ENCODE assay signal across 14 cellular contexts in the genomic region with DNA sequence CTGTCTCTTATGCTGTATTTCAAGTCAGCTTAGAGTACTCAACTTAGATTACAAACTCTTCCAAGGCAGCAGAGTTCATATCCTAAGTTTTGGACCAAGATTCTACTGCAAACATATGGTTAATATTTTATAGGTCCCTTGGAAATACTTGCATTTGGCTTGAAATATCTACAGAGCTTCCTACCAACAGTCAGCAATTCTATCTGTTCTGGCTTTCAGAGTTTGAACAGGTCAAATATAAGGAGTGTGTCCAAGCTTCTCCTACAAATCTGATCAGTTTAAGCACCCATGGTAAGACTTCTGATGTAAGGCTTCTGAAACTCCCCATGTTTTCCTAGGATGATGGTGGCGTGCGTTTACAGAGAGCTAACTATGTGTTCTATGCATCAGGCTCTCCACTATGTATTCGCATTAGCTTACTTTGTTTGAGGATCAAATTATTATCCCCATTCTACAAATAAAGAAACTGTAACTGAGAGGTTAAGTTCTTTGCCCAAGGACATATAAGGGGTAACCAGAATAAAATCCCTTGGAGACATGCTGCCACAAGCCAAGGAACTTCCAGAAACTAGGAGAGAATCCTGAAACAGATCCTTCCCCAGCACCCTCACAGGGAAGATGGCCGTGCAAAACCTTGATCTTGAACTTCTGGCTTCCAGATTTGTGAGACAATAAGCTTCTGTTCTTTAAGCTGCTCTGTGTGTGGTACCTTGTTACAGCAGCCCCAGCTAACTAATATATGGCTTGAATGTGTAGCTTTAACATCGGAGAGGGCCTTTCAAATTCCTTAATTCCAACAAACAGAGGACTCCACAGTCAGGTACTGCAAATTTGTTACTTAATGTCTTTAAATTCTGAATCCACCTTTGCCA. TPM values are rescaled to one million over a fixed set of nuclear protein-coding genes. Genes with fewer than 3 reads are reported as not detected.
A peak's percentile ranks its signal among the peaks of the same experiment; 100 is the strongest.
DNase-seq lines count a peak whose midpoint lies in the region; ATAC-seq, FAIRE-seq and TF ChIP-seq lines count a peak whose summit lies in the region.
"Had no signal": no experiment of that assay in that cellular context is flagged by ENCODE, and none has a peak within 500 bp of the region (broad histone marks: within the 10 kb centered on the region; RNA-seq: fewer than 3 reads in every experiment).

No MANE protein-coding gene starts in this region.

- no peaks in the 10 kb centered on the region for H3K9me3 ChIP-seq in astrocyte (ENCODE audit: insufficient read depth, low read depth, low read length)
- H3K9me3 ChIP-seq in pancreas: no peaks in the 10 kb centered on the region

- peaks cover 90% of the 10 kb centered on the region for H3K79me2 ChIP-seq in astrocyte (ENCODE audit: insufficient read depth, low read length)

- CTCF ChIA-PET in activated CD4-positive, alpha-beta T cell treated with anti-CD3 and anti-CD28 coated beads for 36 hours (lab: Charles Lee): no interaction called here

- H3K4me3 ChIP-seq in astrocyte (ENCODE audit: insufficient read depth, low read depth, low read length) (no peak overlapping the region), pancreas (no peak overlapping the region)
- H3K4me3 ChIP-seq: dorsolateral prefrontal cortex, smooth muscle cell had no signal

- H2AFZ ChIP-seq in astrocyte (ENCODE audit: low read depth, low read length): no peak overlapping the region

- peaks cover 3% of the 10 kb centered on the region for H3K36me3 Mint-ChIP-seq in astrocyte (ENCODE audit: low read depth, unreplicated experiment)
- peaks cover 2% of the 10 kb centered on the region for H3K36me3 Mint-ChIP-seq in activated CD4-positive, alpha-beta T cell treated with anti-CD3 and anti-CD28 coated beads for 36 hours (ENCODE audit: low read depth)
- H3K36me3 Mint-ChIP-seq: activated naive CD8-positive, alpha-beta T cell had no signal

- H3K4me1 ChIP-seq in astrocyte (ENCODE audit: insufficient read depth, low read length): peaks cover 35% of the 10 kb centered on the region
- H3K4me1 ChIP-seq in pancreas: peaks cover 23 to 58% (median 50%) of the 10 kb centered on the region in 3 donors

- intact Hi-C loops in pancreas (cut with DNase I): no loop called here
- intact Hi-C loops in activated CD4-positive, alpha-beta T cell treated with anti-CD3 and anti-CD28 coated beads for 36 hours (cut with DNase I, micrococcal nuclease): no loop called here

- peaks cover 22% of the 10 kb centered on the region for H3K4me1 Mint-ChIP-seq in astrocyte (ENCODE audit: low read depth, unreplicated experiment)
- peaks cover 4% of the 10 kb centered on the region for H3K4me1 Mint-ChIP-seq in activated CD4-positive, alpha-beta T cell treated with anti-CD3 and anti-CD28 coated beads for 36 hours

- ATAC-seq in GM18867 (IDR thresholded peaks at IDR 0.05; ENCODE audit: unreplicated experiment): peak; percentile 26
- ATAC-seq in HG03066 (IDR thresholded peaks at IDR 0.05; ENCODE audit: low read depth, unreplicated experiment): peak; percentile 22
- ATAC-seq in pancreas: peak; percentile 21 to 41 (median 30)
- ATAC-seq in activated CD4-positive, alpha-beta T cell treated with anti-CD3 and anti-CD28 coated beads for 36 hours: no peak

- peaks cover 3% of the 10 kb centered on the region for H3K36me3 ChIP-seq in astrocyte (ENCODE audit: insufficient read depth, low read length)
- no peaks in the 10 kb centered on the region for H3K36me3 ChIP-seq in pancreas

- FAIRE-seq in astrocyte (lab: Jason Lieb, UNC) (no peak), pancreas (lab: Jason Lieb, UNC) (no peak)

- no peak overlapping the region for H3K27ac Mint-ChIP-seq in astrocyte (ENCODE audit: unreplicated experiment)
- H3K27ac Mint-ChIP-seq in activated CD4-positive, alpha-beta T cell treated with anti-CD3 and anti-CD28 coated beads for 36 hours: no peak overlapping the region
- H3K27ac Mint-ChIP-seq: activated naive CD8-positive, alpha-beta T cell had no signal

- H3K27me3 ChIP-seq in astrocyte (ENCODE audit: insufficient read depth, low read length) (no peaks in the 10 kb centered on the region), pancreas (no peaks in the 10 kb centered on the region)
- H3K27me3 ChIP-seq: dorsolateral prefrontal cortex had no signal

- WGBS in pancreas, 2 donors: 44 to 45% methylated on average over 5 of the region's 5 CpGs

- no peaks in the 10 kb centered on the region for H3K9me3 Mint-ChIP-seq in astrocyte (ENCODE audit: unreplicated experiment)
- H3K9me3 Mint-ChIP-seq in activated CD4-positive, alpha-beta T cell treated with anti-CD3 and anti-CD28 coated beads for 36 hours (ENCODE audit: low read depth): no peaks in the 10 kb centered on the region
- H3K9me3 Mint-ChIP-seq: HFFc6 had no signal

- H4K20me1 ChIP-seq in astrocyte (ENCODE audit: insufficient read depth, low read length): peaks cover 5% of the 10 kb centered on the region

- H3K4me2 ChIP-seq in astrocyte (ENCODE audit: low read length): peak overlapping the region; percentile 22
- H3K4me2 ChIP-seq: smooth muscle cell had no signal

- no peak overlapping the region for H3K27ac ChIP-seq in astrocyte (ENCODE audit: low read depth, low read length)
- peak overlapping the region in 3 of 4 donors; percentile 30 to 69 (median 54) for H3K27ac ChIP-seq in pancreas
- H3K27ac ChIP-seq: dorsolateral prefrontal cortex had no signal

- POLR2A ChIA-PET in activated CD4-positive, alpha-beta T cell treated with anti-CD3 and anti-CD28 coated beads for 36 hours (lab: Charles Lee): no interaction called here

- DNase-seq in astrocyte (ENCODE audit: low read depth) (no peak), pancreas (no peak), ureter (ENCODE audit: low spot score) (no peak), SKM-1 (lab: John Stamatoyannopoulos, UW; ENCODE audit: unreplicated experiment) (no peak), occipital lobe (lab: John Stamatoyannopoulos, UW) (no peak)
- no peak for DNase-seq in activated CD4-positive, alpha-beta T cell treated with anti-CD3 and anti-CD28 coated beads for 36 hours
- DNase-seq: activated CD4-positive, alpha-beta T cell treated with anti-CD3 and anti-CD28 coated beads, Interleukin-2, amount 50 U/mL, for 48 hours; dorsolateral prefrontal cortex; HFFc6; NCI-H2029 treated with DMSO at 0.1 percent for 48 hours had no signal

- no peaks in the 10 kb centered on the region for H3K27me3 Mint-ChIP-seq in astrocyte (ENCODE audit: low read depth, unreplicated experiment)
- no peaks in the 10 kb centered on the region for H3K27me3 Mint-ChIP-seq in activated CD4-positive, alpha-beta T cell treated with anti-CD3 and anti-CD28 coated beads for 36 hours
- H3K27me3 Mint-ChIP-seq: activated naive CD8-positive, alpha-beta T cell had no signal

- H3K4me3 Mint-ChIP-seq in astrocyte (ENCODE audit: unreplicated experiment): no peak overlapping the region
- H3K4me3 Mint-ChIP-seq in activated CD4-positive, alpha-beta T cell treated with anti-CD3 and anti-CD28 coated beads for 36 hours: no peak overlapping the region
- H3K4me3 Mint-ChIP-seq: activated naive CD8-positive, alpha-beta T cell; HFFc6 had no signal

- H3K9ac ChIP-seq in astrocyte (ENCODE audit: low read length): no peak overlapping the region

- TF ChIP-seq CTCF in astrocyte (IDR thresholded peaks at IDR 0.05; ENCODE audit: insufficient read depth, low read depth, low read length) (no peak), pancreas (IDR thresholded peaks at IDR 0.05) (no peak)

RNA-seq across cellular contexts. Expression of a gene that starts 55.1 kb away (rescaled TPM):
- 6.9 and 10.4 TPM in 2 replicates for total RNA-seq in astrocyte
- total RNA-seq in pancreas: 10 to 100 TPM; 32.2 to 44.8 (median 38.8) TPM
- 10 to 100 TPM in 1 of 2 donors, 1 to 10 TPM in 1; 8.0 to 10.2 TPM for polyA plus RNA-seq in pancreas
- total RNA-seq in activated CD4-positive, alpha-beta T cell treated with anti-CD3 and anti-CD28 coated beads for 36 hours: not detected
- total RNA-seq in ureter: 171 TPM
- 2.5 TPM for total RNA-seq in occipital lobe
